In genomic region chr15:71802770-71803169, GRCh38 we compare ENCODE assay signal across 9 cellular contexts. TPM values are rescaled to one million over a fixed set of nuclear protein-coding genes. Genes with fewer than 3 reads are reported as not detected.
DNase-seq lines count a peak whose midpoint lies in the region; ATAC-seq and TF ChIP-seq lines count a peak whose summit lies in the region.
"Had no signal": no experiment of that assay in that cellular context is flagged by ENCODE, and none has a peak within 500 bp of the region (broad histone marks: within the 10 kb centered on the region; RNA-seq: fewer than 3 reads in every experiment).

No MANE protein-coding gene starts in this region.

- H3K36me3 Mint-ChIP-seq in nephron (ENCODE audit: low read depth): peaks cover 5% of the 10 kb centered on the region

- H3K27ac Mint-ChIP-seq in nephron: peak overlapping the region in 1 of 3 experiments; percentile 48

- peaks cover 3% of the 10 kb centered on the region for H3K27me3 Mint-ChIP-seq in nephron (ENCODE audit: low read depth)

- H3K27me3 ChIP-seq in stomach: no peaks in the 10 kb centered on the region

- DNase-seq in D341Med (ENCODE audit: low spot score): peak; percentile 62
- peak; percentile 83 for DNase-seq in KBM-7
- DNase-seq in astrocyte of the cerebellum (ENCODE audit: low read depth): no peak
- no peak for DNase-seq in HCEC 1CT
- DNase-seq in glomerular visceral epithelial cell (ENCODE audit: extremely low spot score): no peak
- DNase-seq in stomach: no peak
- DNase-seq: NCI-H526 had no signal

- intact Hi-C loops in stomach (cut with DNase I; ENCODE audit: low total_unique reads): loop anchor here (10.0 kb wide), 1 partner anchor 58 kb away; no protein-coding TSS in a partner anchor

- in situ Hi-C loops in KBM-7 (cut with MboI; ENCODE audit: low pct_unique_long_range_greater_than_20kb, low sequenced_read_pairs): loop anchor here (10.0 kb wide), 1 partner anchor 352 kb away; no protein-coding TSS in a partner anchor
- in situ Hi-C loops in astrocyte of the cerebellum (cut with HindIII; ENCODE audit: low sequenced_read_pairs): no loop called here

- no peak overlapping the region for H3K27ac ChIP-seq in stomach

- H3K9me3 ChIP-seq in stomach: no peaks in the 10 kb centered on the region

- H3K9me3 Mint-ChIP-seq in nephron: peaks cover 3% of the 10 kb centered on the region

- TF ChIP-seq CTCF in astrocyte of the cerebellum (IDR thresholded peaks at IDR 0.05; ENCODE audit: low read depth, low read length, missing control alignments) (peak; percentile 38), nephron (IDR thresholded peaks at IDR 0.05; ENCODE audit: unreplicated experiment in 3 of 3) (peak; percentile 14 to 17 (median 16)), stomach (IDR thresholded peaks at IDR 0.05) (peak in 1 of 7 experiments; percentile 31)

- H3K4me3 ChIP-seq in astrocyte of the cerebellum (ENCODE audit: low read depth, low read length) (no peak overlapping the region), stomach (no peak overlapping the region)

- no peak for TF ChIP-seq EP300 in stomach (IDR thresholded peaks at IDR 0.05)

- no peaks in the 10 kb centered on the region for H3K36me3 ChIP-seq in stomach

- H3K4me1 Mint-ChIP-seq in nephron: peaks cover 57% of the 10 kb centered on the region

- ATAC-seq in HG03439 (IDR thresholded peaks at IDR 0.05; ENCODE audit: unreplicated experiment): no peak

- peaks cover 0 to 5% (median 2%) of the 10 kb centered on the region in 4 donors for H3K4me1 ChIP-seq in stomach

- H3K4me3 Mint-ChIP-seq in nephron: no peak overlapping the region

- WGBS in stomach, 5 donors: 60 to 70% (median 67%) methylated on average over 21 of the region's 21 CpGs

- TF ChIP-seq POLR2A in stomach (IDR thresholded peaks at IDR 0.05): no peak

RNA-seq across cellular contexts. Expression of gene NR2E3, which starts 7.6 kb away (rescaled TPM):
- 1 to 10 TPM in 1 of 5 donors, under 1 TPM in 1, not detected in 3; 0.37 to 1.3 TPM for total RNA-seq in stomach
- polyA plus RNA-seq in stomach: under 1 TPM in 2 of 3 donors, not detected in 1; 0.25 to 0.70 TPM

Comparison
In these comparisons a context has a peak if more than half of its experiments do, and no peak if none do; other contexts are left out.
1. DNase-seq: peak in D341Med (single experiment) and KBM-7 (single experiment); none in astrocyte of the cerebellum (single experiment), HCEC 1CT (single experiment), glomerular visceral epithelial cell (single experiment) and stomach (single experiment).